ENCODE assay signal across 25 cellular contexts in the genomic region with DNA sequence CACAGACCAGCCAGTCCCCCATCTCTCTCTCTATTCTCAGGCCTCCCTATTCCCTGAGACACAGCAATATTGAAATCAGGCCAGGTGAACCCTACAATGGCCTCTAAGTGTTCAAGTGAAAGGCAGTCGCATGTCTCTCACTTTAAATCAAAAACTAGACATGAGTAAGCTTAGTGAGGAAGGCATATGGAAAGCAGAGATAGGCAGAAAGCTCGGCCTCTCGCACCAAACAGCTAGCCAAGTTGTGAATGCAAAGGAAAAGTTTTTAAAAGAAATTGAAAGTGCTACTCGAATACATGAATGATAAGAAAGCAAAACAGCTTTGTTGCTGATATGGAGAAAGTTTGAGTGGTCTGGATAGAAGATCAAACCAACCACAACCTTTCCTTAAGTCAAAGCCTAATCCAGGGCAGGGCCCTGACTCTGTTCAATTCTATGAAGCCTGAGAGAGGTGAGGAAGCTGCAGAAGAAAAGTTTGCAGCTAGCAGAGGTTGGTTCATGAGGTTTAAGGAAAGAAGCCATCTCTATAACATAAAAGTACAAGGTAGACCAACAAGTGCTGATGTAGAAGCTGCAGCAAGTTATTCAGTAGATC. TPM values are rescaled to one million over a fixed set of nuclear protein-coding genes. Genes with fewer than 3 reads are reported as not detected.
DNase-seq lines count a peak whose midpoint lies in the region; ATAC-seq and TF ChIP-seq lines count a peak whose summit lies in the region.
"Had no signal": no experiment of that assay in that cellular context is flagged by ENCODE, and none has a peak within 500 bp of the region (broad histone marks: within the 10 kb centered on the region; RNA-seq: fewer than 3 reads in every experiment).

No MANE protein-coding gene starts in this region.

- POLR2A ChIA-PET in activated CD4-positive, alpha-beta T cell treated with anti-CD3 and anti-CD28 coated beads, Interleukin-2, amount 10 ng/mL, durations not matched to agents 7 days and 5 days (lab: Charles Lee): interaction anchor here (0.6 kb wide), 2 partner anchors 20 to 37 kb away, joined by 3 to 4 read pairs; no protein-coding TSS in a partner anchor
- POLR2A ChIA-PET in T-cell (lab: Charles Lee): interaction anchor here in 1 of 2 donors (1.3 kb wide), 1 partner anchor 10 kb away, joined by 5 read pairs; no protein-coding TSS in a partner anchor

- no peaks in the 10 kb centered on the region for H3K27me3 Mint-ChIP-seq in activated CD4-positive, alpha-beta T cell treated with anti-CD3 and anti-CD28 coated beads, Interleukin-2, amount 10 ng/mL, durations not matched to agents 7 days and 5 days
- no peaks in the 10 kb centered on the region for H3K27me3 Mint-ChIP-seq in CD4-positive, CD25-positive, alpha-beta regulatory T cell
- H3K27me3 Mint-ChIP-seq in T-cell: no peaks in the 10 kb centered on the region
- H3K27me3 Mint-ChIP-seq: activated B cell treated with CpG ODN at 0.5 μM for 24 hours had no signal

- no peaks in the 10 kb centered on the region for H3K9me3 ChIP-seq in CD4-positive, CD25-positive, alpha-beta regulatory T cell (ENCODE audit: control insufficient read depth in 2 of 2, low read length in 2 of 2)
- H3K9me3 ChIP-seq: gastroesophageal sphincter, pancreas had no signal

- H3K4me1 Mint-ChIP-seq in activated CD4-positive, alpha-beta T cell treated with anti-CD3 and anti-CD28 coated beads, Interleukin-2, amount 10 ng/mL, durations not matched to agents 7 days and 5 days: peaks cover 40% of the 10 kb centered on the region
- peaks cover 2 to 18% (median 12%) of the 10 kb centered on the region in 4 donors for H3K4me1 Mint-ChIP-seq in CD4-positive, CD25-positive, alpha-beta regulatory T cell
- peaks cover 10 to 35% (median 28%) of the 10 kb centered on the region in 3 donors for H3K4me1 Mint-ChIP-seq in T-cell

- no peaks in the 10 kb centered on the region for H3K9me3 Mint-ChIP-seq in activated CD4-positive, alpha-beta T cell treated with anti-CD3 and anti-CD28 coated beads, Interleukin-2, amount 10 ng/mL, durations not matched to agents 7 days and 5 days
- H3K9me3 Mint-ChIP-seq in CD4-positive, CD25-positive, alpha-beta regulatory T cell: no peaks in the 10 kb centered on the region
- H3K9me3 Mint-ChIP-seq in T-cell: no peaks in the 10 kb centered on the region
- H3K9me3 Mint-ChIP-seq: activated B cell treated with CpG ODN at 0.5 μM for 24 hours, memory B cell had no signal

- H3K36me3 Mint-ChIP-seq in activated CD4-positive, alpha-beta T cell treated with anti-CD3 and anti-CD28 coated beads, Interleukin-2, amount 10 ng/mL, durations not matched to agents 7 days and 5 days (ENCODE audit: low read depth): peaks cover 6% of the 10 kb centered on the region
- no peaks in the 10 kb centered on the region for H3K36me3 Mint-ChIP-seq in CD4-positive, CD25-positive, alpha-beta regulatory T cell
- no peaks in the 10 kb centered on the region for H3K36me3 Mint-ChIP-seq in T-cell
- H3K36me3 Mint-ChIP-seq: memory B cell, naive B cell had no signal

- TF ChIP-seq POLR2A in erythroblast (IDR thresholded peaks at IDR 0.05; ENCODE audit: low read length): no peak

- no peak for ATAC-seq in CD4-positive, CD25-positive, alpha-beta regulatory T cell (ENCODE audit: low read depth in 2 of 2)
- peak; percentile 37 to 67 (median 58) for ATAC-seq in T-cell (replicated peaks in 1 of 4)
- ATAC-seq in HG03280 (IDR thresholded peaks at IDR 0.05; ENCODE audit: unreplicated experiment): no peak
- ATAC-seq: esophagus mucosa, gastroesophageal sphincter, pancreas, sciatic nerve had no signal

- no peak overlapping the region for H3K4me3 ChIP-seq in CD4-positive, CD25-positive, alpha-beta regulatory T cell (ENCODE audit: low read depth, low read length)
- H3K4me3 ChIP-seq: BLaER1 treated with 17β-estradiol and CSF1 and Interleukin-3, amounts not matched to agents 10 nM and 100 nM; gastroesophageal sphincter; pancreas had no signal

- H3K27me3 ChIP-seq in CD4-positive, CD25-positive, alpha-beta regulatory T cell (ENCODE audit: control insufficient read depth, insufficient read depth, low read length): no peaks in the 10 kb centered on the region
- H3K27me3 ChIP-seq: BLaER1 treated with 17β-estradiol and CSF1 and Interleukin-3, amounts not matched to agents 10 nM and 100 nM had no signal

- H3K36me3 ChIP-seq in CD4-positive, CD25-positive, alpha-beta regulatory T cell (ENCODE audit: control insufficient read depth, insufficient read depth, low read length): no peaks in the 10 kb centered on the region
- H3K36me3 ChIP-seq: BLaER1 treated with 17β-estradiol and CSF1 and Interleukin-3, amounts not matched to agents 10 nM and 100 nM; gastroesophageal sphincter; pancreas had no signal

- CTCF ChIA-PET in activated CD4-positive, alpha-beta T cell treated with anti-CD3 and anti-CD28 coated beads, Interleukin-2, amount 10 ng/mL, durations not matched to agents 7 days and 5 days (lab: Charles Lee): interaction anchor here (1.0 to 1.5 kb wide), 6 partner anchors 8 to 176 kb away, joined by 4 to 8 read pairs (median 6); a partner anchor contains a TSS
- CTCF ChIA-PET in T-cell (lab: Charles Lee): interaction anchor here in 1 of 2 donors (0.6 to 0.8 kb wide), 3 partner anchors 18 to 85 kb away, joined by 3 to 4 read pairs (median 3); no protein-coding TSS in a partner anchor

- no peak overlapping the region for H3K27ac ChIP-seq in CD4-positive, CD25-positive, alpha-beta regulatory T cell (ENCODE audit: insufficient read depth, low read length, poor library complexity, severe bottlenecking)
- H3K27ac ChIP-seq: BLaER1 treated with 17β-estradiol and CSF1 and Interleukin-3, amounts not matched to agents 10 nM and 100 nM; gastroesophageal sphincter; pancreas had no signal

- peak overlapping the region; percentile 12 for H3K4me3 Mint-ChIP-seq in activated CD4-positive, alpha-beta T cell treated with anti-CD3 and anti-CD28 coated beads, Interleukin-2, amount 10 ng/mL, durations not matched to agents 7 days and 5 days
- H3K4me3 Mint-ChIP-seq in CD4-positive, CD25-positive, alpha-beta regulatory T cell: no peak overlapping the region
- peak overlapping the region in 1 of 3 donors; percentile 58 for H3K4me3 Mint-ChIP-seq in T-cell
- H3K4me3 Mint-ChIP-seq: activated B cell treated with CpG ODN at 0.5 μM for 24 hours, memory B cell, naive B cell had no signal

- peak overlapping the region; percentile 83 for H3K27ac Mint-ChIP-seq in activated CD4-positive, alpha-beta T cell treated with anti-CD3 and anti-CD28 coated beads, Interleukin-2, amount 10 ng/mL, durations not matched to agents 7 days and 5 days
- H3K27ac Mint-ChIP-seq in CD4-positive, CD25-positive, alpha-beta regulatory T cell: peak overlapping the region in 2 of 3 donors; percentile 24 to 65
- peak overlapping the region in 1 of 2 donors; percentile 85 for H3K27ac Mint-ChIP-seq in T-cell
- H3K27ac Mint-ChIP-seq: activated B cell treated with CpG ODN at 0.5 μM for 24 hours, memory B cell, naive B cell had no signal

- peak; percentile 21 for DNase-seq in activated CD4-positive, alpha-beta T cell treated with anti-CD3 and anti-CD28 coated beads, Interleukin-2, amount 10 ng/mL, durations not matched to agents 7 days and 5 days
- no peak for DNase-seq in activated CD4-positive, alpha-beta T cell treated with anti-CD3 and anti-CD28 coated beads for 4 hours
- DNase-seq in CD4-positive, CD25-positive, alpha-beta regulatory T cell: no peak
- DNase-seq in T-cell (no peak), erythroblast (lab: John Stamatoyannopoulos, UW) (peak; percentile 14 to 32), NAMALWA (ENCODE audit: low spot score) (no peak)
- no peak for DNase-seq in stimulated activated CD8-positive, alpha-beta memory T cell treated with anti-CD3 and anti-CD28 coated beads, Interleukin-4, amount 100 ng/mL, for 48 hours
- DNase-seq: activated B cell treated with CpG ODN at 0.5 μM for 24 hours; aorta; central memory CD4-positive, alpha-beta T cell; effector CD4-positive, alpha-beta T cell; H7; Kasumi-1; naive B cell; NCI-H2107; NCI-H524 treated with DMSO at 0.1 percent for 48 hours; pancreas had no signal

- no peaks in the 10 kb centered on the region for H3K4me1 ChIP-seq in CD4-positive, CD25-positive, alpha-beta regulatory T cell (ENCODE audit: control insufficient read depth, insufficient read depth, low read length, poor library complexity, severe bottlenecking)
- H3K4me1 ChIP-seq: gastroesophageal sphincter, pancreas had no signal

RNA-seq across cellular contexts. Expression of a gene that starts 19.8 kb away (rescaled TPM):
- total RNA-seq in activated CD4-positive, alpha-beta T cell treated with anti-CD3 and anti-CD28 coated beads, Interleukin-2, amount 10 ng/mL, durations not matched to agents 7 days and 5 days: 1 to 10 TPM; 5.5 to 6.0 TPM
- 1.0 TPM for total RNA-seq in CD4-positive, CD25-positive, alpha-beta regulatory T cell
- under 1 TPM in 1 of 4 donors, not detected in 3; 0.37 TPM for polyA plus RNA-seq in CD4-positive, CD25-positive, alpha-beta regulatory T cell
- total RNA-seq in T-cell: 1 to 10 TPM in 4 of 5 donors, under 1 TPM in 1; 0.85 to 5.6 (median 2.0) TPM
- total RNA-seq: A673, activated B cell treated with CpG ODN at 0.5 μM for 24 hours had no signal

RNA-seq across cellular contexts. Expression of a gene that starts 20.7 kb away (rescaled TPM):
- total RNA-seq in activated CD4-positive, alpha-beta T cell treated with anti-CD3 and anti-CD28 coated beads, Interleukin-2, amount 10 ng/mL, durations not matched to agents 7 days and 5 days: 100 to 1,000 TPM; 680 to 841 TPM
- 585 TPM for total RNA-seq in CD4-positive, CD25-positive, alpha-beta regulatory T cell
- polyA plus RNA-seq in CD4-positive, CD25-positive, alpha-beta regulatory T cell: 100 to 1,000 TPM; 704 to 823 (median 778) TPM
- total RNA-seq in T-cell: 100 to 1,000 TPM; 555 to 659 (median 596) TPM
- total RNA-seq: A673, H7 had no signal

RNA-seq across cellular contexts. Expression of a gene that starts 31.7 kb away (rescaled TPM):
- total RNA-seq in activated CD4-positive, alpha-beta T cell treated with anti-CD3 and anti-CD28 coated beads, Interleukin-2, amount 10 ng/mL, durations not matched to agents 7 days and 5 days: 10 to 100 TPM; 21.2 to 22.0 TPM
- total RNA-seq in CD4-positive, CD25-positive, alpha-beta regulatory T cell: 16.1 TPM
- 10 to 100 TPM in 1 of 4 donors, 1 to 10 TPM in 3; 4.5 to 12.2 (median 6.3) TPM for polyA plus RNA-seq in CD4-positive, CD25-positive, alpha-beta regulatory T cell
- 10 to 100 TPM in 4 of 5 donors, 1 to 10 TPM in 1; 9.8 to 25.2 (median 16.5) TPM for total RNA-seq in T-cell

RNA-seq across cellular contexts. Expression of a gene that starts 58.7 kb away (rescaled TPM):
- total RNA-seq in activated CD4-positive, alpha-beta T cell treated with anti-CD3 and anti-CD28 coated beads, Interleukin-2, amount 10 ng/mL, durations not matched to agents 7 days and 5 days: 100 to 1,000 TPM; 489 to 557 TPM
- 476 TPM for total RNA-seq in CD4-positive, CD25-positive, alpha-beta regulatory T cell
- 1,000 to 10,000 TPM; 1,148 to 1,577 (median 1,304) TPM for polyA plus RNA-seq in CD4-positive, CD25-positive, alpha-beta regulatory T cell
- total RNA-seq in T-cell: 100 to 1,000 TPM; 290 to 409 (median 361) TPM
- total RNA-seq: A673 had no signal

RNA-seq across cellular contexts. Expression of a gene that starts 59.0 kb away (rescaled TPM):
- total RNA-seq in activated CD4-positive, alpha-beta T cell treated with anti-CD3 and anti-CD28 coated beads, Interleukin-2, amount 10 ng/mL, durations not matched to agents 7 days and 5 days: 100 to 1,000 TPM; 117 to 122 TPM
- 71.5 TPM for total RNA-seq in CD4-positive, CD25-positive, alpha-beta regulatory T cell
- 100 to 1,000 TPM; 169 to 200 (median 174) TPM for polyA plus RNA-seq in CD4-positive, CD25-positive, alpha-beta regulatory T cell
- total RNA-seq in T-cell: 100 to 1,000 TPM in 2 of 5 donors, 10 to 100 TPM in 3; 60.8 to 165 (median 95.8) TPM
- total RNA-seq: A673, H7, HT1080 had no signal

Comparison
In these comparisons a context has a peak if more than half of its experiments do, and no peak if none do; other contexts are left out.
1. DNase-seq: peak in activated CD4-positive, alpha-beta T cell treated with anti-CD3 and anti-CD28 coated beads, Interleukin-2, amount 10 ng/mL, durations not matched to agents 7 days and 5 days (single experiment) and erythroblast (2 of 2); none in activated CD4-positive, alpha-beta T cell treated with anti-CD3 and anti-CD28 coated beads for 4 hours (0 of 2), CD4-positive, CD25-positive, alpha-beta regulatory T cell (0 of 3), T-cell (0 of 34), NAMALWA (single experiment) and stimulated activated CD8-positive, alpha-beta memory T cell treated with anti-CD3 and anti-CD28 coated beads, Interleukin-4, amount 100 ng/mL, for 48 hours (single experiment).
2. ATAC-seq: peak in T-cell (4 of 4); none in CD4-positive, CD25-positive, alpha-beta regulatory T cell (0 of 2) and HG03280 (single experiment).